Comparison of ENCODE assay signal across 8 cellular contexts in genomic region chr1:236795757-236796719, GRCh38. TPM values are rescaled to one million over a fixed set of nuclear protein-coding genes. Genes with fewer than 3 reads are reported as not detected.
A peak's percentile ranks its signal among the peaks of the same experiment; 100 is the strongest.
DNase-seq lines count a peak whose midpoint lies in the region; ATAC-seq and TF ChIP-seq lines count a peak whose summit lies in the region.

No MANE protein-coding gene starts in this region.

- POLR2A ChIA-PET in BJ (lab: Charles Lee) = interaction anchor here (0.7 kb wide), 1 partner anchor 10 kb away, joined by 4 read pairs; no protein-coding TSS in a partner anchor

- H3K4me3 ChIP-seq in BJ (ENCODE audit: low read depth, low read length) (peak overlapping the region; percentile 99), SJSA1 (peak overlapping the region; percentile 81), cardiac fibroblast (replicated peaks in 1 of 2; ENCODE audit: low read depth in 2 of 2, low read length in 2 of 2) (peak overlapping the region; percentile 91 to 92), left lung (peak overlapping the region; percentile 97 to 100)

- H3K4me1 ChIP-seq in SJSA1 (replicated peaks) = no peaks in the 10 kb centered on the region; the same call in 1 of the 2 replicates
- H3K4me1 ChIP-seq in left lung = peaks cover 9 to 31% of the 10 kb centered on the region in 2 donors

- TF ChIP-seq CTCF in BJ (IDR thresholded peaks at IDR 0.05; ENCODE audit: insufficient read depth, low read depth, low read length) (no peak), cardiac fibroblast (IDR thresholded peaks at IDR 0.05; ENCODE audit: low read depth, low read length) (no peak), left lung (IDR thresholded peaks at IDR 0.05) (no peak)

- CTCF ChIA-PET in BJ (lab: Yijun Ruan, JAX) = interaction anchor here (0.9 kb wide), 1 partner anchor 37 kb away, joined by 3 read pairs; no protein-coding TSS in a partner anchor

- ATAC-seq in GM19023 (IDR thresholded peaks at IDR 0.05; ENCODE audit: unreplicated experiment) (peak; percentile 40), HG03159 (IDR thresholded peaks at IDR 0.05; ENCODE audit: unreplicated experiment) (peak; percentile 27), left lung (peak; percentile 62)

- intact Hi-C loops in left lung (cut with DNase I) = no loop called here

- no peaks in the 10 kb centered on the region for H3K36me3 ChIP-seq in BJ (ENCODE audit: control insufficient read depth, insufficient read depth, low read length)
- H3K36me3 ChIP-seq in SJSA1 = peaks cover 4% of the 10 kb centered on the region
- H3K36me3 ChIP-seq in left lung = no peaks in the 10 kb centered on the region

- no peaks in the 10 kb centered on the region for H3K9me3 ChIP-seq in SJSA1 (replicated peaks)
- H3K9me3 ChIP-seq in left lung = no peaks in the 10 kb centered on the region

- DNase-seq in BJ (ENCODE audit: low read depth) = peak; percentile 6
- no peak for DNase-seq in SJSA1 (ENCODE audit: low read depth in 1 of 2, low spot score in 2 of 2)
- DNase-seq in cardiac fibroblast (ENCODE audit: low read depth in 2 of 2) = peak; percentile 63 to 67
- DNase-seq in left lung = no peak
- DNase-seq in stimulated activated CD8-positive, alpha-beta memory T cell treated with anti-CD3 and anti-CD28 coated beads, Interleukin-15, amount 100 ng/mL, for 1 hour (ENCODE audit: low read depth) = peak; percentile 27
- no peak for DNase-seq in iPS-NIHi7 (ENCODE audit: extremely low spot score)

- H3K27me3 ChIP-seq in BJ (ENCODE audit: control insufficient read depth, insufficient read depth, low read length) = no peaks in the 10 kb centered on the region
- no peaks in the 10 kb centered on the region for H3K27me3 ChIP-seq in SJSA1 (replicated peaks)
- peaks cover 0 to 11% of the 10 kb centered on the region in 2 donors for H3K27me3 ChIP-seq in left lung

- H3K27ac ChIP-seq in SJSA1 (peak overlapping the region; percentile 69), left lung (peak overlapping the region; percentile 94)

RNA-seq across cellular contexts. Expression of gene MTR, which starts 0.9 kb away (rescaled TPM):
- 5.3 and 10.5 TPM in 2 replicates for polyA plus RNA-seq in BJ (2011; rRNA removed)
- 12.2 and 17.4 TPM in 2 replicates for polyA minus RNA-seq in BJ (2011; rRNA and poly(A)+ RNA removed)
- 24.1 and 26.0 TPM in 2 replicates for total RNA-seq in SJSA1 (2014; rRNA removed; shearing (Covaris generic))
- total RNA-seq in left lung = 10 to 100 TPM; 35.9 to 40.4 TPM

Comparison
In these comparisons a context has a peak if more than half of its experiments do, and no peak if none do; other contexts are left out.
1. DNase-seq: peak in BJ (single experiment), cardiac fibroblast (2 of 2) and stimulated activated CD8-positive, alpha-beta memory T cell treated with anti-CD3 and anti-CD28 coated beads, Interleukin-15, amount 100 ng/mL, for 1 hour (single experiment); none in SJSA1 (0 of 2), left lung (0 of 2) and iPS-NIHi7 (single experiment).
2. Peak in every context shown above with its lines, with median percentiles within 50 percentile points of each other: H3K4me3 ChIP-seq and ATAC-seq.